ENCODE assay signal across 8 cellular contexts in the genomic region with DNA sequence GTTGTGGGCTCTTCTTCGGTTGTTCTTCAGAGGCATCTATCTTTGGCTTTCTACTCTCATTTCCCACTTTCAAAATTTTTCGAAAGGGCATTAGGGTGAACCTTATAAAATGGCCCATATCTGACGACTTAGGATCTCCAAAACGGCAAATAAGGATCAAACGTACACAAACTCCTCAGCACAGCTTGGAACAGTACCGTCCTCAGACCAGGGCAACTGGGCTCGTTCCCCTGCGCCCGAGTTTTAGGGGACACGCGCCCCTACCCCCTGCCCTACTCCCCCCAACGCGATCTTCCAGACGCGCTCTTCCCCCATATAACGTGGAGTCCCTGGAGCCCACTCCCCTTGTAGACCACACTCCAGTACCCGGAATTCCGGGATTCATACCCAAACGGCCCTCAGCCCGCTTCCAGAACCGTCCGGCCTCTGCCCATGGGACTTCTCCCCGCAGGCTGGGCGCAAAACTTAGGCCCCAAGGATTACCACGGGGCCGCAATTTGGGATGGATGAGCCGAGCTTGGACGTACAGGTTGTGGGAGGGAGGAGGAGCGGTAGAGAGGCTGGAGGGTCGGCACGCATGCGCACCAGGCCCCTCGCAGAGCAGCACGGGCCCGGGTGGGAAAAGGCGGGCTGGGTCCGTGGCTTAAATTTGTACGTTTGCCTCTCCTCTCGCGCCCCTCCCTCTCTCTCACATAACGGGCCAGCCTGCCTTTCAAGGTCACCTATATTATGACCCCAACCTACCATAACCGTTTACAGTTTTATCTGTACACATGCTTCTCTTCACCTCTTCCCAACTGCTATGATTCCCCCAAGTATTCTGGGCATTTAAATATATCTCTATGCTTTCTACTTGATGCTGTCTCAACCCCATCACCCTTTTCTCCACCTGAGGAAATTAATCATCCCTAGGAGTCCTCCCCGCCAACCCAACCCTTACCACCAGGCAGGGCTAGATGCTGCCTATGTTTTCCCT. TPM values are rescaled to one million over a fixed set of nuclear protein-coding genes. Genes with fewer than 3 reads are reported as not detected.
A peak's percentile ranks its signal among the peaks of the same experiment; 100 is the strongest.
DNase-seq lines count a peak whose midpoint lies in the region; ATAC-seq and TF ChIP-seq lines count a peak whose summit lies in the region.

No MANE protein-coding gene starts in this region.

- TF ChIP-seq CTCF in GM10266 (IDR thresholded peaks at IDR 0.05; ENCODE audit: control insufficient read depth, insufficient read depth, low read depth, missing control alignments) (no peak), sigmoid colon (IDR thresholded peaks at IDR 0.05) (no peak), Caco-2 (IDR thresholded peaks at IDR 0.05; ENCODE audit: insufficient read depth in 1 of 2, low read depth in 1 of 2, low read length in 1 of 2, severe bottlenecking in 1 of 2, unreplicated experiment in 1 of 2) (no peak)

- H3K9me3 ChIP-seq in sigmoid colon (no peaks in the 10 kb centered on the region), Caco-2 (no peaks in the 10 kb centered on the region)

- intact Hi-C loops in activated T-helper 2 cell treated with anti-CD3 and anti-CD28 coated beads, Interferon-gamma antibody, Interleukin-2, Interleukin-4, amounts not matched to agents 10 μg/mL and 5 μg/mL and 100 μg/mL, durations not matched to agents 14 hours and 24 hours and 36 hours (cut with micrococcal nuclease) = loop anchor here (5.0 kb wide), 1 partner anchor 55 kb away; a partner anchor contains a TSS
- intact Hi-C loops in sigmoid colon (cut with DNase I) = loop anchor here (10.0 kb wide), 3 partner anchors 172 to 382 kb away; a partner anchor contains a TSS
- intact Hi-C loops in Caco-2 (cut with micrococcal nuclease; ENCODE audit: unreplicated experiment) = no loop called here

- DNase-seq in GM10266 (ENCODE audit: extremely low spot score) = peak; percentile 80
- peak; percentile 75 for DNase-seq in NCI-H748 (lab: John Stamatoyannopoulos, UW; ENCODE audit: unreplicated experiment)
- peak; percentile 40 for DNase-seq in activated T-helper 2 cell treated with anti-CD3 and anti-CD28 coated beads, Interferon-gamma antibody, Interleukin-2, Interleukin-4, amounts not matched to agents 10 μg/mL and 5 μg/mL and 100 μg/mL, durations not matched to agents 14 hours and 24 hours and 36 hours (ENCODE audit: low spot score)
- peak; percentile 64 for DNase-seq in globus pallidus (ENCODE audit: low spot score)
- peak; percentile 84 for DNase-seq in sigmoid colon
- DNase-seq in NK-92 (lab: John Stamatoyannopoulos, UW; ENCODE audit: unreplicated experiment) = no peak
- no peak for DNase-seq in Caco-2

- H3K36me3 Mint-ChIP-seq in activated T-helper 2 cell treated with anti-CD3 and anti-CD28 coated beads, Interferon-gamma antibody, Interleukin-2, Interleukin-4, amounts not matched to agents 10 μg/mL and 5 μg/mL and 100 μg/mL, durations not matched to agents 14 hours and 24 hours and 36 hours (ENCODE audit: low read depth) = peaks cover 4% of the 10 kb centered on the region
- H3K36me3 Mint-ChIP-seq in Caco-2 (ENCODE audit: insufficient read depth, unreplicated experiment) = peaks cover 19% of the 10 kb centered on the region

- peaks cover 17% of the 10 kb centered on the region for H3K4me1 Mint-ChIP-seq in activated T-helper 2 cell treated with anti-CD3 and anti-CD28 coated beads, Interferon-gamma antibody, Interleukin-2, Interleukin-4, amounts not matched to agents 10 μg/mL and 5 μg/mL and 100 μg/mL, durations not matched to agents 14 hours and 24 hours and 36 hours (ENCODE audit: low read depth)
- peaks cover 24% of the 10 kb centered on the region for H3K4me1 Mint-ChIP-seq in Caco-2 (ENCODE audit: low read depth, unreplicated experiment)

- peak overlapping the region; percentile 81 for H3K4me3 Mint-ChIP-seq in activated T-helper 2 cell treated with anti-CD3 and anti-CD28 coated beads, Interferon-gamma antibody, Interleukin-2, Interleukin-4, amounts not matched to agents 10 μg/mL and 5 μg/mL and 100 μg/mL, durations not matched to agents 14 hours and 24 hours and 36 hours (ENCODE audit: low read depth)
- no peak overlapping the region for H3K4me3 Mint-ChIP-seq in Caco-2 (ENCODE audit: unreplicated experiment)

- no peaks in the 10 kb centered on the region for H3K27me3 ChIP-seq in sigmoid colon
- no peaks in the 10 kb centered on the region for H3K27me3 ChIP-seq in Caco-2 (replicated peaks; ENCODE audit: control insufficient read depth, insufficient read depth, low read length)

- peak overlapping the region; percentile 79 for H3K27ac Mint-ChIP-seq in activated T-helper 2 cell treated with anti-CD3 and anti-CD28 coated beads, Interferon-gamma antibody, Interleukin-2, Interleukin-4, amounts not matched to agents 10 μg/mL and 5 μg/mL and 100 μg/mL, durations not matched to agents 14 hours and 24 hours and 36 hours
- H3K27ac Mint-ChIP-seq in Caco-2 (ENCODE audit: unreplicated experiment) = no peak overlapping the region

- POLR2A ChIA-PET in Caco-2 (lab: Charles Lee) = no interaction called here

- peak; percentile 83 for ATAC-seq in HG02623 (IDR thresholded peaks at IDR 0.05; ENCODE audit: unreplicated experiment)

- H3K4me1 ChIP-seq in sigmoid colon (peaks cover 0 to 21% (median 12%) of the 10 kb centered on the region in 4 donors), Caco-2 (no peaks in the 10 kb centered on the region)

- H3K36me3 ChIP-seq in sigmoid colon (no peaks in the 10 kb centered on the region), Caco-2 (ENCODE audit: control insufficient read depth, insufficient read depth, low read length) (no peaks in the 10 kb centered on the region)

- WGBS in sigmoid colon, 2 donors = 25 to 38% methylated on average over 43 of the region's 43 CpGs

- no peaks in the 10 kb centered on the region for H3K9me3 Mint-ChIP-seq in activated T-helper 2 cell treated with anti-CD3 and anti-CD28 coated beads, Interferon-gamma antibody, Interleukin-2, Interleukin-4, amounts not matched to agents 10 μg/mL and 5 μg/mL and 100 μg/mL, durations not matched to agents 14 hours and 24 hours and 36 hours
- no peaks in the 10 kb centered on the region for H3K9me3 Mint-ChIP-seq in Caco-2 (ENCODE audit: unreplicated experiment)

- TF ChIP-seq POLR2A in sigmoid colon (IDR thresholded peaks at IDR 0.05) = no peak

- BruUV-seq in Caco-2 (replicated peaks; lab: Mats Ljungman, UMichigan) = no TSS peak

- CTCF ChIA-PET in Caco-2 (lab: Charles Lee) = no interaction called here

- no peak for TF ChIP-seq EP300 in sigmoid colon (IDR thresholded peaks at IDR 0.05)

- H3K27me3 Mint-ChIP-seq in activated T-helper 2 cell treated with anti-CD3 and anti-CD28 coated beads, Interferon-gamma antibody, Interleukin-2, Interleukin-4, amounts not matched to agents 10 μg/mL and 5 μg/mL and 100 μg/mL, durations not matched to agents 14 hours and 24 hours and 36 hours (ENCODE audit: low read depth) = peaks cover 13% of the 10 kb centered on the region
- H3K27me3 Mint-ChIP-seq in Caco-2 (ENCODE audit: insufficient read depth, unreplicated experiment) = no peaks in the 10 kb centered on the region

- H3K27ac ChIP-seq in sigmoid colon = peak overlapping the region; percentile 32 to 66 (median 60)

- H3K4me3 ChIP-seq in sigmoid colon (peak overlapping the region; percentile 46 to 65 (median 63)), Caco-2 (ENCODE audit: low read depth, low read length) (no peak overlapping the region)

RNA-seq across cellular contexts. Expression of a gene that starts 3.4 kb away (rescaled TPM):
- not detected in 2 replicates for total RNA-seq in activated T-helper 2 cell treated with anti-CD3 and anti-CD28 coated beads, Interferon-gamma antibody, Interleukin-2, Interleukin-4, amounts not matched to agents 10 μg/mL and 5 μg/mL and 100 μg/mL, durations not matched to agents 14 hours and 24 hours and 36 hours
- total RNA-seq in sigmoid colon = 1 to 10 TPM; 1.2 to 3.0 (median 2.0) TPM
- under 1 TPM in 2 of 3 donors, not detected in 1; 0.46 to 0.90 TPM for polyA plus RNA-seq in sigmoid colon
- total RNA-seq in Caco-2 (2022) = 2.0 and 2.6 TPM in 2 replicates

RNA-seq across cellular contexts. Expression of a gene that starts 17.7 kb away (rescaled TPM):
- 47.8 and 49.7 TPM in 2 replicates for total RNA-seq in activated T-helper 2 cell treated with anti-CD3 and anti-CD28 coated beads, Interferon-gamma antibody, Interleukin-2, Interleukin-4, amounts not matched to agents 10 μg/mL and 5 μg/mL and 100 μg/mL, durations not matched to agents 14 hours and 24 hours and 36 hours
- 10 to 100 TPM; 50.3 to 75.6 (median 61.8) TPM for total RNA-seq in sigmoid colon
- 10 to 100 TPM in 2 of 3 donors, 1 to 10 TPM in 1; 9.9 to 27.5 (median 15.0) TPM for polyA plus RNA-seq in sigmoid colon
- 99.4 and 101 TPM in 2 replicates for total RNA-seq in Caco-2 (2022)

RNA-seq across cellular contexts. Expression of a gene that starts 34.9 kb away (rescaled TPM):
- 48.9 and 49.3 TPM in 2 replicates for total RNA-seq in activated T-helper 2 cell treated with anti-CD3 and anti-CD28 coated beads, Interferon-gamma antibody, Interleukin-2, Interleukin-4, amounts not matched to agents 10 μg/mL and 5 μg/mL and 100 μg/mL, durations not matched to agents 14 hours and 24 hours and 36 hours
- 10 to 100 TPM; 21.0 to 45.1 (median 38.1) TPM for total RNA-seq in sigmoid colon
- polyA plus RNA-seq in sigmoid colon = 10 to 100 TPM; 31.8 to 46.2 (median 42.6) TPM
- 35.5 and 37.7 TPM in 2 replicates for total RNA-seq in Caco-2 (2022)

RNA-seq across cellular contexts. Expression of a gene that starts 54.2 kb away (rescaled TPM):
- total RNA-seq in activated T-helper 2 cell treated with anti-CD3 and anti-CD28 coated beads, Interferon-gamma antibody, Interleukin-2, Interleukin-4, amounts not matched to agents 10 μg/mL and 5 μg/mL and 100 μg/mL, durations not matched to agents 14 hours and 24 hours and 36 hours = 63.8 and 66.5 TPM in 2 replicates
- 10 to 100 TPM; 39.3 to 87.5 (median 68.7) TPM for total RNA-seq in sigmoid colon
- 100 to 1,000 TPM in 1 of 3 donors, 10 to 100 TPM in 2; 55.7 to 108 (median 75.1) TPM for polyA plus RNA-seq in sigmoid colon
- total RNA-seq in Caco-2 (2022) = 141 and 144 TPM in 2 replicates

RNA-seq across cellular contexts. Expression of a gene that starts 55.5 kb away (rescaled TPM):
- total RNA-seq in activated T-helper 2 cell treated with anti-CD3 and anti-CD28 coated beads, Interferon-gamma antibody, Interleukin-2, Interleukin-4, amounts not matched to agents 10 μg/mL and 5 μg/mL and 100 μg/mL, durations not matched to agents 14 hours and 24 hours and 36 hours = 1.8 and 2.1 TPM in 2 replicates
- total RNA-seq in sigmoid colon = 10 to 100 TPM in 3 of 4 donors, 1 to 10 TPM in 1; 8.2 to 25.8 (median 16.2) TPM
- polyA plus RNA-seq in sigmoid colon = 1 to 10 TPM in 1 of 3 donors, under 1 TPM in 1, not detected in 1; 0.60 to 1.3 TPM
- 21.5 and 21.6 TPM in 2 replicates for total RNA-seq in Caco-2 (2022)

Comparison
In these comparisons a context has a peak if more than half of its experiments do, and no peak if none do; other contexts are left out.
1. DNase-seq: peak in GM10266 (single experiment), NCI-H748 (single experiment), activated T-helper 2 cell treated with anti-CD3 and anti-CD28 coated beads, Interferon-gamma antibody, Interleukin-2, Interleukin-4, amounts not matched to agents 10 μg/mL and 5 μg/mL and 100 μg/mL, durations not matched to agents 14 hours and 24 hours and 36 hours (single experiment), globus pallidus (single experiment) and sigmoid colon (single experiment); none in NK-92 (single experiment) and Caco-2 (0 of 2).